Comparison of ENCODE assay signal across 8 cellular contexts in the genomic region with DNA sequence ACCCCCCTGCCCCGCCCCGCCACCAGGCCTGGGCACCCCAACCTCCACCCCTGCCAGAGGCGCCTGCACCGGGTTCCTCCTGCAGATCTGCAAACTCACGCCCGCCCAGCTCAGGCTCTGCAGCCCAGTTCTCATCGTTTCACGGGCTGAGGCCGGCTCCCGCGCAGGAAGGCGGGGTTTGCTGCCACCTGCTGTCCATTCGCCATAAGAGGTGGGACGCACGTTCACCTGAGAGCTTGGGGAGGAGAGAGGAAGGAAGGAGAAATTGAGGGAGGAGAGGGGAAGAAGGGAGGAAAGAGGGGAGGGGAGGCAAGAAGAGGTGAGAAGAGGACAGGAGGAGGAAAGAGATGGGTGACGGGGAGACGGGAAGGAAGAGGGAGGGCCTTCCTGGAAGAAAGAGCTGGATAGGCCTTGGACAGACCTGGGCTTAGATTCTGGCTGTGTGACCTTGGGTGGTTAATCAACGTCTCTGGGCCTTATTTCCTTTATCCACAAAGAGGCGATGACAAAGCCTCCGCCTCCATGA.
DNase-seq lines count a peak whose midpoint lies in the region; FAIRE-seq and TF ChIP-seq lines count a peak whose summit lies in the region.

No MANE protein-coding gene starts in this region.

- TF ChIP-seq RAD21 in liver (IDR thresholded peaks at IDR 0.05), result peak; percentile 90 to 95

- H3K9me3 ChIP-seq in AG04450 (ENCODE audit: control insufficient read depth, insufficient read depth, low read length), result peaks cover 5% of the 10 kb centered on the region
- H3K9me3 ChIP-seq in liver (ENCODE audit: control insufficient read depth in 4 of 4, low read length in 3 of 4), result peaks cover 0 to 2% (median under 1%) of the 10 kb centered on the region in 4 donors

- 3% methylated on average over 20 of the region's 20 CpGs for WGBS in liver

- CTCF ChIA-PET in AG04450 (lab: Charles Lee), result interaction anchor here (0.6 to 2.5 kb wide), 9 partner anchors 35 to 735 kb away, joined by 3 to 11 read pairs (median 3); no protein-coding TSS in a partner anchor

- H3K27me3 ChIP-seq in AG04450 (ENCODE audit: control insufficient read depth, insufficient read depth, low read length), result peaks cover 50% of the 10 kb centered on the region
- peaks cover 0 to 21% (median 6%) of the 10 kb centered on the region in 4 donors for H3K27me3 ChIP-seq in liver (ENCODE audit: control insufficient read depth in 4 of 4, insufficient read depth in 4 of 4, low read length in 3 of 4)

- peak; percentile 79 for FAIRE-seq in GM18507 (lab: Jason Lieb, UNC)

- H3K36me3 ChIP-seq in liver (ENCODE audit: control insufficient read depth in 4 of 4, insufficient read depth in 3 of 4, low read depth in 1 of 4, low read length in 3 of 4), result no peaks in the 10 kb centered on the region

- H3K4me1 ChIP-seq in liver (ENCODE audit: control insufficient read depth in 4 of 4, insufficient read depth in 4 of 4, low read length in 3 of 4), result no peaks in the 10 kb centered on the region

- H3K9ac ChIP-seq in liver (ENCODE audit: low read depth in 1 of 2, low read length in 2 of 2), result no peak overlapping the region

- DNase-seq in AG04450 (ENCODE audit: low read depth, low spot score) (no peak), GM18507 (ENCODE audit: extremely low spot score, insufficient read length, low read depth) (no peak), NCI-H2107 treated with DMSO at 0.1 percent for 48 hours (lab: John Stamatoyannopoulos, UW; ENCODE audit: unreplicated experiment) (peak; percentile 32), cerebellar cortex (ENCODE audit: low spot score) (peak; percentile 76), cortex of kidney (lab: John Stamatoyannopoulos, UW) (no peak)
- peak; percentile 64 to 66 for DNase-seq in activated CD4-positive, alpha-beta T cell treated with anti-CD3 and anti-CD28 coated beads for 24 hours (ENCODE audit: low read depth in 2 of 2)
- DNase-seq in stimulated activated CD4-positive, alpha-beta T cell treated with anti-CD3 and anti-CD28 coated beads, TNF-alpha, amount 100 ng/mL, for 48 hours (ENCODE audit: low read depth in 3 of 3), result peak; percentile 47 to 66 (median 62)

- POLR2A ChIA-PET in AG04450 (lab: Yijun Ruan, JAX), result no interaction called here

- H3K27ac ChIP-seq in AG04450 (ENCODE audit: low read depth, low read length) (no peak overlapping the region), liver (ENCODE audit: low read depth in 1 of 2, low read length in 2 of 2) (no peak overlapping the region)

- TF ChIP-seq CTCF in AG04450 (IDR thresholded peaks at IDR 0.05; ENCODE audit: low read depth, low read length), result peak; percentile 58
- TF ChIP-seq CTCF in liver (IDR thresholded peaks at IDR 0.05; ENCODE audit: low read depth, low read length, missing input control), result peak; percentile 71

- H3K4me3 ChIP-seq in AG04450 (ENCODE audit: low read depth, low read length) (no peak overlapping the region), liver (ENCODE audit: low read depth in 1 of 3, low read length in 3 of 3) (no peak overlapping the region)

TF ChIP-seq in liver, 16 proteins besides CTCF, POLR2A, EP300 and RAD21:
- no peak for TF ChIP-seq RXRA (IDR thresholded peaks at IDR 0.05)
- no peak for TF ChIP-seq FOXA1 (IDR thresholded peaks at IDR 0.05)
- TF ChIP-seq NR2F2 (IDR thresholded peaks at IDR 0.05), result no peak
- no peak for TF ChIP-seq EGR1 (IDR thresholded peaks at IDR 0.05; ENCODE audit: low read depth in 2 of 2)
- TF ChIP-seq JUND (IDR thresholded peaks at IDR 0.05), result no peak

Comparison
In these comparisons a context has a peak if more than half of its experiments do, and no peak if none do; other contexts are left out.
1. DNase-seq: peak in NCI-H2107 treated with DMSO at 0.1 percent for 48 hours (single experiment), activated CD4-positive, alpha-beta T cell treated with anti-CD3 and anti-CD28 coated beads for 24 hours (2 of 2), cerebellar cortex (single experiment) and stimulated activated CD4-positive, alpha-beta T cell treated with anti-CD3 and anti-CD28 coated beads, TNF-alpha, amount 100 ng/mL, for 48 hours (3 of 3); none in AG04450 (single experiment), GM18507 (single experiment) and cortex of kidney (single experiment).